In the genomic region with DNA sequence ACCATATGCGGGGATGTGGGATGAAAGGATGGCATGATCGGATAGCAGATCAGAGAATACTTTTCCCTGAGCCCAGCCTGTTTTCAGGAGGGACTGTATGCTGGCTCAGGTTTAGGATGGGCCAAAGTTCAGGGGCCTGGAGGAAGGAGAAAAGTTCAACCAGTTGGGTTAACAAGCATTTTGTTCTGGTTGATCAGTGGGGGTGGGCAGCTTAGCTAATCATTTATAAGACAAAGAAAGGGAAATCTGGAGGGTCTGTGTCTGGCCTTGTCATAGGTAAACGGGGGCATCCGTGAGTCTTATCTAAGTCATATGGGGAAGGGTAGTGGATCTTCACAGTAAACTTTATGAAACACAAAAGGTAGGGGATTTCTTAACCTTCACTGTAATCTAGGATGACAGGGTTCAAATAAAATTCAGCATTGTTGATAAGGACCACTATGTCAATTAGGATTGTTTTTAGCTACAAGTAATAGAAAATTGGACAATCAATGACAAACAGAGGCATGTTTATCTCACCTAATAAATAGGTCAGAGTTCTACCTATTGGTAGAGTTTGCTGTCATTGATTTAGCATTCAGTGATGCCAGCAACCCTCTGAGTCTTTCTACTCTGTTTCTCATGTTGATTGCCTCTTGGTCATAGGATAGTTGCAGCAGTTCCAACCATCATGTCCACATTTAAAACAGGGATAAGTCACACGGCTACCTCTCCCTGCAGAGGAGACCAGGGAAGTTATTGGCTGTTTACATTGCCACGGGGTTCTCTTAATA, we compare ENCODE assay signal across 1 cellular context.
TF ChIP-seq lines count a peak whose summit lies in the region.

No MANE protein-coding gene starts in this region.

TF ChIP-seq in HepG2, 621 proteins besides CTCF, POLR2A, EP300 and RAD21 (continued from another document and continues in another):
- no peak for TF ChIP-seq ZNF7 (CRISPR knock-in tag; IDR thresholded peaks at IDR 0.05)
- no peak; the same call in 1 of the 2 replicates for TF ChIP-seq RXRA (CRISPR knock-in tag; IDR thresholded peaks at IDR 0.05)
- TF ChIP-seq LRRFIP1 (CRISPR knock-in tag; conservative IDR thresholded peaks at IDR 0.05) = no peak
- TF ChIP-seq, protein P1, sequence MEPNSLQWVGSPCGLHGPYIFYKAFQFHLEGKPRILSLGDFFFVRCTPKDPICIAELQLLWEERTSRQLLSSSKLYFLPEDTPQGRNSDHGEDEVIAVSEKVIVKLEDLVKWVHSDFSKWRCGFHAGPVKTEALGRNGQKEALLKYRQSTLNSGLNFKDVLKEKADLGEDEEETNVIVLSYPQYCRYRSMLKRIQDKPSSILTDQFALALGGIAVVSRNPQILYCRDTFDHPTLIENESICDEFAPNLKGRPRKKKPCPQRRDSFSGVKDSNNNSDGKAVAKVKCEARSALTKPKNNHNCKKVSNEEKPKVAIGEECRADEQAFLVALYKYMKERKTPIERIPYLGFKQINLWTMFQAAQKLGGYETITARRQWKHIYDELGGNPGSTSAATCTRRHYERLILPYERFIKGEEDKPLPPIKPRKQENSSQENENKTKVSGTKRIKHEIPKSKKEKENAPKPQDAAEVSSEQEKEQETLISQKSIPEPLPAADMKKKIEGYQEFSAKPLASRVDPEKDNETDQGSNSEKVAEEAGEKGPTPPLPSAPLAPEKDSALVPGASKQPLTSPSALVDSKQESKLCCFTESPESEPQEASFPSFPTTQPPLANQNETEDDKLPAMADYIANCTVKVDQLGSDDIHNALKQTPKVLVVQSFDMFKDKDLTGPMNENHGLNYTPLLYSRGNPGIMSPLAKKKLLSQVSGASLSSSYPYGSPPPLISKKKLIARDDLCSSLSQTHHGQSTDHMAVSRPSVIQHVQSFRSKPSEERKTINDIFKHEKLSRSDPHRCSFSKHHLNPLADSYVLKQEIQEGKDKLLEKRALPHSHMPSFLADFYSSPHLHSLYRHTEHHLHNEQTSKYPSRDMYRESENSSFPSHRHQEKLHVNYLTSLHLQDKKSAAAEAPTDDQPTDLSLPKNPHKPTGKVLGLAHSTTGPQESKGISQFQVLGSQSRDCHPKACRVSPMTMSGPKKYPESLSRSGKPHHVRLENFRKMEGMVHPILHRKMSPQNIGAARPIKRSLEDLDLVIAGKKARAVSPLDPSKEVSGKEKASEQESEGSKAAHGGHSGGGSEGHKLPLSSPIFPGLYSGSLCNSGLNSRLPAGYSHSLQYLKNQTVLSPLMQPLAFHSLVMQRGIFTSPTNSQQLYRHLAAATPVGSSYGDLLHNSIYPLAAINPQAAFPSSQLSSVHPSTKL (CRISPR knock-in tag; IDR thresholded peaks at IDR 0.05) = peak; percentile 71
- TF ChIP-seq, protein P2, sequence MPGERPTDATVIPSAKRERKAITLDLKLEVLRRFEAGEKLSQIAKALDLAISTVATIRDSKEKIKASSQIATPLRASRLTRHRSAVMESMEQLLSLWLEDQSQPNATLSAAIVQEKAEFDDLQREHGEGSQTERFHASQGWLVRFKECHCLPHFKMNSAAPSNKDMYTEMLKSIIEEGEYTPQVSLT (CRISPR knock-in tag; IDR thresholded peaks at IDR 0.05; ENCODE audit: borderline replicate concordance, low read depth) = no peak
- TF ChIP-seq, protein P3, sequence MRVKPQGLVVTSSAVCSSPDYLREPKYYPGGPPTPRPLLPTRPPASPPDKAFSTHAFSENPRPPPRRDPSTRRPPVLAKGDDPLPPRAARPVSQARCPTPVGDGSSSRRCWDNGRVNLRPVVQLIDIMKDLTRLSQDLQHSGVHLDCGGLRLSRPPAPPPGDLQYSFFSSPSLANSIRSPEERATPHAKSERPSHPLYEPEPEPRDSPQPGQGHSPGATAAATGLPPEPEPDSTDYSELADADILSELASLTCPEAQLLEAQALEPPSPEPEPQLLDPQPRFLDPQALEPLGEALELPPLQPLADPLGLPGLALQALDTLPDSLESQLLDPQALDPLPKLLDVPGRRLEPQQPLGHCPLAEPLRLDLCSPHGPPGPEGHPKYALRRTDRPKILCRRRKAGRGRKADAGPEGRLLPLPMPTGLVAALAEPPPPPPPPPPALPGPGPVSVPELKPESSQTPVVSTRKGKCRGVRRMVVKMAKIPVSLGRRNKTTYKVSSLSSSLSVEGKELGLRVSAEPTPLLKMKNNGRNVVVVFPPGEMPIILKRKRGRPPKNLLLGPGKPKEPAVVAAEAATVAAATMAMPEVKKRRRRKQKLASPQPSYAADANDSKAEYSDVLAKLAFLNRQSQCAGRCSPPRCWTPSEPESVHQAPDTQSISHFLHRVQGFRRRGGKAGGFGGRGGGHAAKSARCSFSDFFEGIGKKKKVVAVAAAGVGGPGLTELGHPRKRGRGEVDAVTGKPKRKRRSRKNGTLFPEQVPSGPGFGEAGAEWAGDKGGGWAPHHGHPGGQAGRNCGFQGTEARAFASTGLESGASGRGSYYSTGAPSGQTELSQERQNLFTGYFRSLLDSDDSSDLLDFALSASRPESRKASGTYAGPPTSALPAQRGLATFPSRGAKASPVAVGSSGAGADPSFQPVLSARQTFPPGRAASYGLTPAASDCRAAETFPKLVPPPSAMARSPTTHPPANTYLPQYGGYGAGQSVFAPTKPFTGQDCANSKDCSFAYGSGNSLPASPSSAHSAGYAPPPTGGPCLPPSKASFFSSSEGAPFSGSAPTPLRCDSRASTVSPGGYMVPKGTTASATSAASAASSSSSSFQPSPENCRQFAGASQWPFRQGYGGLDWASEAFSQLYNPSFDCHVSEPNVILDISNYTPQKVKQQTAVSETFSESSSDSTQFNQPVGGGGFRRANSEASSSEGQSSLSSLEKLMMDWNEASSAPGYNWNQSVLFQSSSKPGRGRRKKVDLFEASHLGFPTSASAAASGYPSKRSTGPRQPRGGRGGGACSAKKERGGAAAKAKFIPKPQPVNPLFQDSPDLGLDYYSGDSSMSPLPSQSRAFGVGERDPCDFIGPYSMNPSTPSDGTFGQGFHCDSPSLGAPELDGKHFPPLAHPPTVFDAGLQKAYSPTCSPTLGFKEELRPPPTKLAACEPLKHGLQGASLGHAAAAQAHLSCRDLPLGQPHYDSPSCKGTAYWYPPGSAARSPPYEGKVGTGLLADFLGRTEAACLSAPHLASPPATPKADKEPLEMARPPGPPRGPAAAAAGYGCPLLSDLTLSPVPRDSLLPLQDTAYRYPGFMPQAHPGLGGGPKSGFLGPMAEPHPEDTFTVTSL (CRISPR knock-in tag; IDR thresholded peaks at IDR 0.05; ENCODE audit: borderline replicate concordance) = peak; percentile 60; the same call in 1 of the 2 replicates
- TF ChIP-seq, protein P4, sequence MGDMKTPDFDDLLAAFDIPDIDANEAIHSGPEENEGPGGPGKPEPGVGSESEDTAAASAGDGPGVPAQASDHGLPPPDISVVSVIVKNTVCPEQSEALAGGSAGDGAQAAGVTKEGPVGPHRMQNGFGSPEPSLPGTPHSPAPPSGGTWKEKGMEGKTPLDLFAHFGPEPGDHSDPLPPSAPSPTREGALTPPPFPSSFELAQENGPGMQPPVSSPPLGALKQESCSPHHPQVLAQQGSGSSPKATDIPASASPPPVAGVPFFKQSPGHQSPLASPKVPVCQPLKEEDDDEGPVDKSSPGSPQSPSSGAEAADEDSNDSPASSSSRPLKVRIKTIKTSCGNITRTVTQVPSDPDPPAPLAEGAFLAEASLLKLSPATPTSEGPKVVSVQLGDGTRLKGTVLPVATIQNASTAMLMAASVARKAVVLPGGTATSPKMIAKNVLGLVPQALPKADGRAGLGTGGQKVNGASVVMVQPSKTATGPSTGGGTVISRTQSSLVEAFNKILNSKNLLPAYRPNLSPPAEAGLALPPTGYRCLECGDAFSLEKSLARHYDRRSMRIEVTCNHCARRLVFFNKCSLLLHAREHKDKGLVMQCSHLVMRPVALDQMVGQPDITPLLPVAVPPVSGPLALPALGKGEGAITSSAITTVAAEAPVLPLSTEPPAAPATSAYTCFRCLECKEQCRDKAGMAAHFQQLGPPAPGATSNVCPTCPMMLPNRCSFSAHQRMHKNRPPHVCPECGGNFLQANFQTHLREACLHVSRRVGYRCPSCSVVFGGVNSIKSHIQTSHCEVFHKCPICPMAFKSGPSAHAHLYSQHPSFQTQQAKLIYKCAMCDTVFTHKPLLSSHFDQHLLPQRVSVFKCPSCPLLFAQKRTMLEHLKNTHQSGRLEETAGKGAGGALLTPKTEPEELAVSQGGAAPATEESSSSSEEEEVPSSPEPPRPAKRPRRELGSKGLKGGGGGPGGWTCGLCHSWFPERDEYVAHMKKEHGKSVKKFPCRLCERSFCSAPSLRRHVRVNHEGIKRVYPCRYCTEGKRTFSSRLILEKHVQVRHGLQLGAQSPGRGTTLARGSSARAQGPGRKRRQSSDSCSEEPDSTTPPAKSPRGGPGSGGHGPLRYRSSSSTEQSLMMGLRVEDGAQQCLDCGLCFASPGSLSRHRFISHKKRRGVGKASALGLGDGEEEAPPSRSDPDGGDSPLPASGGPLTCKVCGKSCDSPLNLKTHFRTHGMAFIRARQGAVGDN (CRISPR knock-in tag; IDR thresholded peaks at IDR 0.05) = no peak
- no peak for TF ChIP-seq ZNF383 (CRISPR knock-in tag; IDR thresholded peaks at IDR 0.05; ENCODE audit: borderline replicate concordance)
- TF ChIP-seq BHLHE40 (IDR thresholded peaks at IDR 0.05; ENCODE audit: low read length) = no peak
- TF ChIP-seq SATB2 (CRISPR knock-in tag; IDR thresholded peaks at IDR 0.05) = no peak
- TF ChIP-seq HDAC6 (IDR thresholded peaks at IDR 0.05; ENCODE audit: low read depth, low read length) = no peak
- TF ChIP-seq FOXA1 (IDR thresholded peaks at IDR 0.05) = no peak
- no peak for TF ChIP-seq FOXA1 (CRISPR knock-in tag; IDR thresholded peaks at IDR 0.05)
- TF ChIP-seq ZBTB33 (CRISPR knock-in tag; IDR thresholded peaks at IDR 0.05) = no peak
- TF ChIP-seq ZSCAN12 (CRISPR knock-in tag; IDR thresholded peaks at IDR 0.05) = no peak
- TF ChIP-seq MTF2 (CRISPR knock-in tag; IDR thresholded peaks at IDR 0.05; ENCODE audit: borderline replicate concordance) = no peak
- no peak for TF ChIP-seq NBN (conservative IDR thresholded peaks at IDR 0.05)
- TF ChIP-seq TBX3 (IDR thresholded peaks at IDR 0.05; ENCODE audit: borderline replicate concordance) = no peak
- TF ChIP-seq ZNF564 (CRISPR knock-in tag; IDR thresholded peaks at IDR 0.05) = no peak
- no peak for TF ChIP-seq TIGD3 (CRISPR knock-in tag; IDR thresholded peaks at IDR 0.05; ENCODE audit: borderline replicate concordance)
- peak; percentile 97 for TF ChIP-seq PAXIP1 (CRISPR knock-in tag; conservative IDR thresholded peaks at IDR 0.05)
- TF ChIP-seq ATF7-NPFF (CRISPR knock-in tag; IDR thresholded peaks at IDR 0.05; ENCODE audit: low read depth) = no peak
